Comparison of ENCODE assay signal across 9 cellular contexts in genomic region chr7:131911112-131911511, GRCh38.
"Had no signal": no experiment of that assay in that cellular context is flagged by ENCODE, and none has a peak within 500 bp of the region (broad histone marks: within the 10 kb centered on the region; RNA-seq: fewer than 3 reads in every experiment).

No MANE protein-coding gene starts in this region.

- H3K9ac ChIP-seq: GM23248 had no signal

- H3K36me3 ChIP-seq: HAP-1 had no signal

- H3K4me1 ChIP-seq: HAP-1 had no signal

- H3K4me3 ChIP-seq: GM23248, HAP-1 had no signal

- H3K27ac ChIP-seq: GM23248, HL-60 had no signal

- H3K4me1 Mint-ChIP-seq: IgD-negative memory B cell had no signal

- H2AFZ ChIP-seq: GM23248 had no signal

- H3K9me3 ChIP-seq: HAP-1 had no signal

- ATAC-seq: HCT116, HepG2 had no signal

- DNase-seq: GM23248, GOT3, H7, HFFc6 had no signal

- H3K27ac Mint-ChIP-seq: HFFc6, IgD-negative memory B cell had no signal

- H3K4me3 Mint-ChIP-seq: HFFc6, IgD-negative memory B cell had no signal
